Comparison of ENCODE assay signal across 35 cellular contexts in genomic region chr19:30959011-30959410, GRCh38.
"Had no signal": no experiment of that assay in that cellular context is flagged by ENCODE, and none has a peak within 500 bp of the region (broad histone marks: within the 10 kb centered on the region; RNA-seq: fewer than 3 reads in every experiment).

No MANE protein-coding gene starts in this region.

- H3K27ac ChIP-seq: KMS-11 had no signal

- H3K36me3 ChIP-seq: MG63 had no signal

- H3K9me3 ChIP-seq: MG63 had no signal

- H3K4me3 ChIP-seq: MG63 had no signal

- H3K27me3 ChIP-seq: MG63 had no signal

- DNase-seq: Karpas-422, Kasumi-1, MG63, MM.1S, MV-4-11, NCI-H1048, NCI-H1092, NCI-H1092 treated with DMSO at 0.1 percent for 48 hours, NCI-H1105, NCI-H1105 treated with DMSO at 0.1 percent for 48 hours, NCI-H1417, NCI-H1417 treated with DMSO at 0.1 percent for 48 hours, NCI-H1436, NCI-H1436 treated with DMSO at 0.1 percent for 48 hours, NCI-H146, NCI-H1694, NCI-H1694 treated with DMSO at 0.1 percent for 48 hours, NCI-H187, NCI-H187 treated with DMSO at 0.1 percent for 48 hours, NCI-H1930, NCI-H2029, NCI-H2029 treated with DMSO at 0.1 percent for 48 hours, NCI-H2081, NCI-H2081 treated with DMSO at 0.1 percent for 48 hours, NCI-H2107, NCI-H2171, NCI-H2171 treated with DMSO at 0.1 percent for 48 hours, NCI-H2227 treated with DMSO at 0.1 percent for 48 hours, NCI-H226, NCI-H345, NCI-H446, NCI-H446 treated with DMSO at 0.1 percent for 48 hours, NCI-H510A, NCI-H510A treated with DMSO at 0.1 percent for 48 hours had no signal
